Comparison of ENCODE assay signal across 16 cellular contexts in the genomic region with DNA sequence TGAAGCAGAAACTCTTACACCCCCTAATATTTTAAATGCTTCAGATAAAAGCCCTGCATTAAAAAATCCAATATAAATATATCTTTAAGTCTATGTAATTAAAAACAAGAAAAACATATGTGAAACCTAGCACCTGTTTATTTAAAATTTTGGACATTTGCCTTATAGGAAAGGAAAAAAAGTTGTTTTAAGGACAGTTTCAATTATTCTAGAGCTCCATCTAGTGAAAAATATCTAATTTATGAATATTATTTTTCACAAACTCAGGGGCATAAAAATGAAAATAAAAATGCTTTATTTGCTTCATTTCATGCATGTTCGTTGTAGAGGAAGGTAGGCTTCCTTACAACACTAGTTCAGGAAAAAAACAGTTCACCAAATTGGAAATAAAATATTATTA. TPM values are rescaled to one million over a fixed set of nuclear protein-coding genes. Genes with fewer than 3 reads are reported as not detected.
DNase-seq lines count a peak whose midpoint lies in the region; ATAC-seq and TF ChIP-seq lines count a peak whose summit lies in the region.
"Had no signal": no experiment of that assay in that cellular context is flagged by ENCODE, and none has a peak within 500 bp of the region (broad histone marks: within the 10 kb centered on the region; RNA-seq: fewer than 3 reads in every experiment).

No MANE protein-coding gene starts in this region.

- H3K27ac Mint-ChIP-seq in nephron progenitor cell: no peak overlapping the region

- H3K79me2 ChIP-seq in hepatocyte: no peaks in the 10 kb centered on the region

- no peak overlapping the region for H2AFZ ChIP-seq in hepatocyte

- no peak for ATAC-seq in GM21423 (IDR thresholded peaks at IDR 0.05; ENCODE audit: unreplicated experiment)
- ATAC-seq: stimulated activated naive CD8-positive, alpha-beta T cell treated with anti-CD3 and anti-CD28 coated beads, Interleukin-15, Interleukin-2, amounts not matched to agents 100 U/mL and 50 U/mL, for 24 hours had no signal

- no peaks in the 10 kb centered on the region for H3K9me2 ChIP-seq in hepatocyte (replicated peaks; ENCODE audit: insufficient read depth)

- peaks cover 3% of the 10 kb centered on the region for H3K9me3 Mint-ChIP-seq in nephron progenitor cell

- in situ Hi-C loops in HAP-1 (cut with MboI; ENCODE audit: low sequenced_read_pairs): no loop called here

- intact Hi-C loops in adrenal gland (cut with DNase I): loop anchor here in 1 of 2 donors (10.0 kb wide), 1 partner anchor 345 kb away; no protein-coding TSS in a partner anchor

- H3K36me3 ChIP-seq in HEK293 (ENCODE audit: control insufficient read depth in 2 of 2, insufficient read depth in 1 of 2, low read length in 2 of 2): no peaks in the 10 kb centered on the region
- no peaks in the 10 kb centered on the region for H3K36me3 ChIP-seq in adrenal gland (replicated peaks in 1 of 2)
- no peaks in the 10 kb centered on the region for H3K36me3 ChIP-seq in hepatocyte (replicated peaks; ENCODE audit: insufficient read depth, low read depth)
- H3K36me3 ChIP-seq in HAP-1 (replicated peaks): no peaks in the 10 kb centered on the region
- H3K36me3 ChIP-seq: SJSA1 had no signal

- POLR2A ChIA-PET in HEK293 (lab: Yijun Ruan, JAX): no interaction called here

- H3K27ac ChIP-seq in HEK293 (ENCODE audit: extremely low read depth, low read depth, low read length) (no peak overlapping the region), adrenal gland (no peak overlapping the region), hepatocyte (no peak overlapping the region)
- H3K27ac ChIP-seq: SJSA1 had no signal

- CTCF ChIA-PET in HEK293 (lab: Yijun Ruan, JAX): interaction anchor here (0.6 to 2.4 kb wide), 9 partner anchors 10 to 373 kb away, joined by 3 to 12 read pairs (median 3); no protein-coding TSS in a partner anchor

- H3K9me3 ChIP-seq in HEK293 (ENCODE audit: control insufficient read depth, insufficient read depth, low read depth, low read length): no peaks in the 10 kb centered on the region
- H3K9me3 ChIP-seq in adrenal gland (replicated peaks in 1 of 3): no peaks in the 10 kb centered on the region
- H3K9me3 ChIP-seq in hepatocyte (ENCODE audit: low read depth): no peaks in the 10 kb centered on the region
- H3K9me3 ChIP-seq in HAP-1: no peaks in the 10 kb centered on the region
- H3K9me3 ChIP-seq: SJSA1 had no signal

- H3K4me1 Mint-ChIP-seq in nephron progenitor cell: peaks cover 10% of the 10 kb centered on the region

- TF ChIP-seq CTCF in AG10803 (conservative IDR thresholded peaks at IDR 0.05; ENCODE audit: low read length) (peak; percentile 30; the same call in 1 of the 2 replicates), HEK293 (tag by site-specific recombination; IDR thresholded peaks at IDR 0.05) (no peak), adrenal gland (IDR thresholded peaks at IDR 0.05) (peak in 5 of 6 experiments; percentile 17 to 53 (median 47)), hepatocyte (IDR thresholded peaks at IDR 0.05; ENCODE audit: poor library complexity) (peak; percentile 37), nephron progenitor cell (IDR thresholded peaks at IDR 0.05) (no peak)

- H3K4me3 ChIP-seq in AG10803 (ENCODE audit: low read length): no peak overlapping the region
- no peak overlapping the region for H3K4me3 ChIP-seq in HEK293 (ENCODE audit: low read depth, low read length)
- H3K4me3 ChIP-seq in adrenal gland: no peak overlapping the region
- H3K4me3 ChIP-seq in hepatocyte: no peak overlapping the region
- H3K4me3 ChIP-seq in HAP-1: no peak overlapping the region
- H3K4me3 ChIP-seq: SJSA1 had no signal

- H3K4me3 Mint-ChIP-seq in nephron progenitor cell: no peak overlapping the region

- H3K4me2 ChIP-seq in hepatocyte: no peak overlapping the region

- 8 to 17% (median 10%) methylated on average over 1 of the region's 1 CpG for WGBS in adrenal gland, 4 donors
- 73% methylated on average over 1 of the region's 1 CpG for WGBS in hepatocyte (ENCODE audit: low lambda C conversion rate, missing lambda C conversion rate)

- no peaks in the 10 kb centered on the region for H3K4me1 ChIP-seq in HEK293 (ENCODE audit: control insufficient read depth, insufficient read depth, low read length)
- H3K4me1 ChIP-seq in adrenal gland (replicated peaks in 1 of 2): peaks cover 0 to 8% of the 10 kb centered on the region in 2 donors
- peaks cover 5% of the 10 kb centered on the region for H3K4me1 ChIP-seq in hepatocyte (ENCODE audit: insufficient read depth)
- peaks cover 11% of the 10 kb centered on the region for H3K4me1 ChIP-seq in HAP-1
- H3K4me1 ChIP-seq: SJSA1 had no signal

- no peaks in the 10 kb centered on the region for H4K20me1 ChIP-seq in hepatocyte (ENCODE audit: insufficient read depth, poor library complexity, severe bottlenecking)

- no peaks in the 10 kb centered on the region for H3K36me3 Mint-ChIP-seq in nephron progenitor cell (ENCODE audit: low read depth)

- DNase-seq in AG10803 (ENCODE audit: low read depth) (no peak), adrenal gland (no peak), hepatocyte (ENCODE audit: low spot score) (no peak), HAP-1 (ENCODE audit: low spot score in 2 of 2) (no peak), nephron progenitor cell (no peak)
- DNase-seq in stimulated activated naive CD4-positive, alpha-beta T cell treated with Interleukin-2 at 50 U/mL for 16 hours (lab: John Stamatoyannopoulos, UW): no peak
- DNase-seq: activated naive CD4-positive, alpha-beta T cell treated with anti-CD3 and anti-CD28 coated beads, Interleukin-2, amount 50 U/mL, for 16 hours; GDM1; islet precursor cell; NCI-H187 treated with DMSO at 0.1 percent for 48 hours; NCI-H748 treated with DMSO at 0.1 percent for 48 hours; stimulated activated naive CD8-positive, alpha-beta T cell treated with anti-CD3 and anti-CD28 coated beads, Interleukin-15, Interleukin-2, amounts not matched to agents 100 U/mL and 50 U/mL, for 24 hours had no signal

- no peak for TF ChIP-seq POLR2A in adrenal gland (IDR thresholded peaks at IDR 0.05)

- H3K27me3 ChIP-seq in adrenal gland: no peaks in the 10 kb centered on the region
- H3K27me3 ChIP-seq in hepatocyte: no peaks in the 10 kb centered on the region
- H3K27me3 ChIP-seq in HAP-1 (ENCODE audit: low read depth): no peaks in the 10 kb centered on the region
- H3K27me3 ChIP-seq: SJSA1 had no signal

- peaks cover 23% of the 10 kb centered on the region for H3K27me3 Mint-ChIP-seq in nephron progenitor cell (ENCODE audit: low read depth, poor library complexity)

TF ChIP-seq in HEK293, 187 proteins besides CTCF, POLR2A, EP300 and RAD21:
- TF ChIP-seq WT1 (tag by site-specific recombination; IDR thresholded peaks at IDR 0.05) (no peak), KLF7 (tag by site-specific recombination; IDR thresholded peaks at IDR 0.05; ENCODE audit: borderline replicate concordance) (no peak), ZNF24 (tag by site-specific recombination; IDR thresholded peaks at IDR 0.05) (no peak), ZNF654 (tag by site-specific recombination; IDR thresholded peaks at IDR 0.05; ENCODE audit: low read depth) (peak; percentile 45), ZNF426 (tag by site-specific recombination; IDR thresholded peaks at IDR 0.05) (no peak), ZNF747 (tag by site-specific recombination; IDR thresholded peaks at IDR 0.05) (no peak), ZNF677 (tag by site-specific recombination; IDR thresholded peaks at IDR 0.05) (no peak), EGR2 (tag by site-specific recombination; IDR thresholded peaks at IDR 0.05; ENCODE audit: low read depth) (no peak)

RNA-seq across cellular contexts. Expression of gene ENKUR, which starts 26.1 kb away (rescaled TPM):
- total RNA-seq in adrenal gland: under 1 TPM in 3 of 8 donors, not detected in 5; 0.25 to 0.69 (median 0.41) TPM
- polyA plus RNA-seq in adrenal gland: under 1 TPM; 0.16 to 0.70 (median 0.17) TPM
- total RNA-seq in hepatocyte: 1.4 and 3.1 TPM in 2 replicates
- polyA plus RNA-seq in hepatocyte: 0.12 and 1.6 TPM in 2 replicates
- total RNA-seq: right cardiac atrium, SJSA1 had no signal
- polyA plus RNA-seq: right cardiac atrium had no signal

RNA-seq across cellular contexts. Expression of gene THNSL1, which starts 26.5 kb away (rescaled TPM):
- total RNA-seq in adrenal gland (10 to 100 TPM in 2 of 8 donors, 1 to 10 TPM in 6; 3.6 to 14.9 (median 5.3) TPM), hepatocyte (6.3 and 7.1 TPM in 2 replicates)
- polyA plus RNA-seq in adrenal gland (10 to 100 TPM in 1 of 3 donors, 1 to 10 TPM in 2; 3.3 to 14.5 (median 3.4) TPM), hepatocyte (2.5 and 4.9 TPM in 2 replicates)

RNA-seq across cellular contexts. Expression of gene PRTFDC1, which starts 37.5 kb away (rescaled TPM):
- total RNA-seq in adrenal gland (10 to 100 TPM; 14.9 to 39.0 (median 25.2) TPM), hepatocyte (14.7 and 14.8 TPM in 2 replicates)
- polyA plus RNA-seq in adrenal gland (10 to 100 TPM; 13.5 to 28.8 (median 24.4) TPM), hepatocyte (6.0 and 6.4 TPM in 2 replicates)

Comparison
In these comparisons a context has a peak if more than half of its experiments do, and no peak if none do; other contexts are left out.
1. CTCF ChIP-seq: peak in AG10803 (single experiment), adrenal gland (5 of 6) and hepatocyte (single experiment); none in HEK293 (single experiment) and nephron progenitor cell (single experiment).